In genomic region chr5:174239718-174240117, GRCh38 we compare ENCODE assay signal across 23 cellular contexts.
"Had no signal": no experiment of that assay in that cellular context is flagged by ENCODE, and none has a peak within 500 bp of the region (broad histone marks: within the 10 kb centered on the region; RNA-seq: fewer than 3 reads in every experiment).

No MANE protein-coding gene starts in this region.

- H3K36me3 ChIP-seq: adrenal gland, Peyer's patch had no signal

- ATAC-seq: T-cell had no signal

- DNase-seq: activated CD4-positive, alpha-beta memory T cell treated with anti-CD3 and anti-CD28 coated beads for 36 hours; activated CD4-positive, alpha-beta T cell treated with anti-CD3 and anti-CD28 coated beads, Interleukin-2, amount 10 ng/mL, durations not matched to agents 7 days and 5 days; activated CD4-positive, CD25-positive, alpha-beta regulatory T cell; activated CD8-positive, alpha-beta memory T cell treated with anti-CD3 and anti-CD28 coated beads for 24 hours; activated naive CD4-positive, alpha-beta T cell treated with anti-CD3 and anti-CD28 coated beads, Interleukin-2, amount 50 U/mL, for 16 hours; activated naive CD8-positive, alpha-beta T cell treated with anti-CD3 and anti-CD28 coated beads, Interleukin-2, amount 10 ng/mL, durations not matched to agents 7 days and 5 days; activated T-cell treated with anti-CD3 and anti-CD28 coated beads, Interleukin-2, amount 50 U/mL, for 48 hours; adrenal gland; KG1; NCI-H1092; NCI-H1417; NCI-H1930; NCI-H2171; NCI-H226; NCI-H526; NCI-H774; OCI-M1; Peyer's patch; T-cell; T-helper 2 cell; T1000 had no signal

- H3K4me1 ChIP-seq: adrenal gland, Peyer's patch had no signal

- H3K9me3 ChIP-seq: adrenal gland, Peyer's patch had no signal

- H3K27ac ChIP-seq: adrenal gland, Peyer's patch, SK-N-MC, VCaP had no signal

- H3K27me3 ChIP-seq: adrenal gland, Peyer's patch had no signal

- H3K4me3 ChIP-seq: adrenal gland, Peyer's patch, SK-N-MC had no signal
